ENCODE assay signal across 14 cellular contexts in genomic region chr4:56433280-56433679, GRCh38. TPM values are rescaled to one million over a fixed set of nuclear protein-coding genes. Genes with fewer than 3 reads are reported as not detected.
DNase-seq lines count a peak whose midpoint lies in the region; ATAC-seq and TF ChIP-seq lines count a peak whose summit lies in the region.
"Had no signal": no experiment of that assay in that cellular context is flagged by ENCODE, and none has a peak within 500 bp of the region (broad histone marks: within the 10 kb centered on the region; RNA-seq: fewer than 3 reads in every experiment).

No MANE protein-coding gene starts in this region.

- no peak overlapping the region for H3K4me2 ChIP-seq in trophoblast cell (ENCODE audit: low read length)

- no peak overlapping the region for H2AK5ac ChIP-seq in trophoblast cell (ENCODE audit: low read length)

- H3K9me3 ChIP-seq in MG63 (no peaks in the 10 kb centered on the region), trophoblast cell (ENCODE audit: insufficient read depth, low read depth, low read length) (no peaks in the 10 kb centered on the region), esophagus muscularis mucosa (no peaks in the 10 kb centered on the region)
- H3K9me3 ChIP-seq: thoracic aorta had no signal

- no peak overlapping the region for H3K27ac Mint-ChIP-seq in activated CD8-positive, alpha-beta memory T cell treated with anti-CD3 and anti-CD28 coated beads, Interleukin-2, amount 10 ng/mL, durations not matched to agents 7 days and 5 days
- H3K27ac Mint-ChIP-seq in brain, result peak overlapping the region in 2 of 5 experiments; percentile 36 to 45

- peaks cover 0 to 2% of the 10 kb centered on the region in 2 experiments for H3K4me1 ChIP-seq in trophoblast cell (ENCODE audit: control insufficient read depth in 1 of 2, insufficient read depth in 2 of 2, low read length in 2 of 2)
- H3K4me1 ChIP-seq in esophagus muscularis mucosa, result peaks cover 4 to 29% (median 23%) of the 10 kb centered on the region in 4 donors

- no peak for DNase-seq in activated CD8-positive, alpha-beta memory T cell treated with anti-CD3 and anti-CD28 coated beads, Interleukin-2, amount 10 ng/mL, durations not matched to agents 7 days and 5 days
- DNase-seq in activated CD8-positive, alpha-beta memory T cell treated with anti-CD3 and anti-CD28 coated beads, Interleukin-2, amount 50 U/mL, for 4 hours, result no peak
- no peak for DNase-seq in MG63
- DNase-seq in trophoblast cell, result no peak
- no peak for DNase-seq in effector CD8-positive, alpha-beta T cell (lab: John Stamatoyannopoulos, UW)
- DNase-seq in foreskin melanocyte, result no peak
- no peak for DNase-seq in esophagus muscularis mucosa (ENCODE audit: extremely low spot score)
- DNase-seq: activated CD4-positive, CD25-positive, alpha-beta regulatory T cell; amniotic stem cell; NCI-H2081 treated with DMSO at 0.1 percent for 48 hours; stimulated activated CD4-positive, alpha-beta T cell treated with anti-CD3 and anti-CD28 coated beads, Interleukin-4, amount 100 ng/mL, for 24 hours had no signal

- TF ChIP-seq EP300 in esophagus muscularis mucosa (IDR thresholded peaks at IDR 0.05), result no peak

- H2BK5ac ChIP-seq in trophoblast cell (ENCODE audit: low read depth, low read length, poor library complexity), result no peak overlapping the region

- peak overlapping the region; percentile 67 for H3K4ac ChIP-seq in trophoblast cell (ENCODE audit: low read depth, low read length)

- H3K18ac ChIP-seq in trophoblast cell (ENCODE audit: low read length), result no peak overlapping the region

- peaks cover 18% of the 10 kb centered on the region for H3K36me3 Mint-ChIP-seq in activated CD8-positive, alpha-beta memory T cell treated with anti-CD3 and anti-CD28 coated beads, Interleukin-2, amount 10 ng/mL, durations not matched to agents 7 days and 5 days
- no peaks in the 10 kb centered on the region for H3K36me3 Mint-ChIP-seq in brain

- H3K27ac ChIP-seq in trophoblast cell (ENCODE audit: low read depth, low read length) (no peak overlapping the region), esophagus muscularis mucosa (replicated peaks in 1 of 4) (no peak overlapping the region)
- H3K27ac ChIP-seq: thoracic aorta had no signal

- no peaks in the 10 kb centered on the region for H3K9me3 Mint-ChIP-seq in activated CD8-positive, alpha-beta memory T cell treated with anti-CD3 and anti-CD28 coated beads, Interleukin-2, amount 10 ng/mL, durations not matched to agents 7 days and 5 days (ENCODE audit: low read depth)
- peaks cover 0 to 7% (median 3%) of the 10 kb centered on the region in 5 experiments for H3K9me3 Mint-ChIP-seq in brain

- H4K91ac ChIP-seq in trophoblast cell (ENCODE audit: low read depth, low read length), result no peak overlapping the region

- H3K4me3 ChIP-seq in MG63 (peak overlapping the region; percentile 90), trophoblast cell (ENCODE audit: low read depth, low read length) (no peak overlapping the region), esophagus muscularis mucosa (no peak overlapping the region)
- H3K4me3 ChIP-seq: thoracic aorta had no signal

- no peak overlapping the region for H3K14ac ChIP-seq in trophoblast cell (ENCODE audit: low read length)

- peaks cover 2% of the 10 kb centered on the region; the same call in 1 of the 2 replicates for H3K36me3 ChIP-seq in MG63
- no peaks in the 10 kb centered on the region for H3K36me3 ChIP-seq in trophoblast cell (ENCODE audit: control insufficient read depth in 1 of 2, insufficient read depth in 2 of 2, low read length in 2 of 2)
- no peaks in the 10 kb centered on the region for H3K36me3 ChIP-seq in esophagus muscularis mucosa
- H3K36me3 ChIP-seq: thoracic aorta had no signal

- no peak overlapping the region for H3K9ac ChIP-seq in trophoblast cell (ENCODE audit: low read length)

- TF ChIP-seq POLR2A in esophagus muscularis mucosa (IDR thresholded peaks at IDR 0.05; ENCODE audit: low read depth), result no peak

- peaks cover 46% of the 10 kb centered on the region for H3K4me1 Mint-ChIP-seq in activated CD8-positive, alpha-beta memory T cell treated with anti-CD3 and anti-CD28 coated beads, Interleukin-2, amount 10 ng/mL, durations not matched to agents 7 days and 5 days
- peaks cover 51% of the 10 kb centered on the region for H3K4me1 Mint-ChIP-seq in brain

- H3K79me1 ChIP-seq in trophoblast cell (ENCODE audit: low read length), result peaks cover 7% of the 10 kb centered on the region

- H3K27me3 ChIP-seq in MG63, result no peaks in the 10 kb centered on the region
- H3K27me3 ChIP-seq in trophoblast cell (ENCODE audit: insufficient read depth, low read length), result no peaks in the 10 kb centered on the region
- H3K27me3 ChIP-seq in esophagus muscularis mucosa, result no peaks in the 10 kb centered on the region

- intact Hi-C loops in esophagus muscularis mucosa (cut with DNase I), result no loop called here

- CTCF ChIA-PET in activated CD8-positive, alpha-beta memory T cell treated with anti-CD3 and anti-CD28 coated beads, Interleukin-2, amount 10 ng/mL, durations not matched to agents 7 days and 5 days (lab: Charles Lee), result no interaction called here

- no peak overlapping the region for H4K12ac ChIP-seq in trophoblast cell (ENCODE audit: low read depth, low read length)

- H2BK12ac ChIP-seq in trophoblast cell (ENCODE audit: low read length), result no peak overlapping the region

- H2BK120ac ChIP-seq in trophoblast cell (ENCODE audit: insufficient read depth, low read length, poor library complexity), result no peak overlapping the region

- TF ChIP-seq CTCF in brain (conservative IDR thresholded peaks at IDR 0.05) (no peak), esophagus muscularis mucosa (IDR thresholded peaks at IDR 0.05) (no peak)

- H4K8ac ChIP-seq in trophoblast cell (ENCODE audit: low read depth, low read length), result no peak overlapping the region

- H3K23ac ChIP-seq in trophoblast cell (ENCODE audit: low read length), result no peak overlapping the region

- ATAC-seq in activated CD8-positive, alpha-beta memory T cell treated with anti-CD3 and anti-CD28 coated beads, Interleukin-2, amount 10 ng/mL, durations not matched to agents 7 days and 5 days, result no peak
- ATAC-seq: Right ventricle myocardium inferior had no signal

- H3K79me2 ChIP-seq in trophoblast cell (ENCODE audit: control insufficient read depth, insufficient read depth, low read length, poor library complexity), result peaks cover 12% of the 10 kb centered on the region

- H2AFZ ChIP-seq in trophoblast cell (ENCODE audit: insufficient read depth, low read length, poor library complexity), result no peak overlapping the region

- H3K27me3 Mint-ChIP-seq in activated CD8-positive, alpha-beta memory T cell treated with anti-CD3 and anti-CD28 coated beads, Interleukin-2, amount 10 ng/mL, durations not matched to agents 7 days and 5 days, result no peaks in the 10 kb centered on the region
- peaks cover 20% of the 10 kb centered on the region for H3K27me3 Mint-ChIP-seq in brain

- peak overlapping the region; percentile 99 for H3K4me3 Mint-ChIP-seq in activated CD8-positive, alpha-beta memory T cell treated with anti-CD3 and anti-CD28 coated beads, Interleukin-2, amount 10 ng/mL, durations not matched to agents 7 days and 5 days
- peak overlapping the region; percentile 98 to 100 (median 100) for H3K4me3 Mint-ChIP-seq in brain

RNA-seq across cellular contexts. Expression of gene PPAT, which starts 2.1 kb away (rescaled TPM):
- total RNA-seq in activated CD8-positive, alpha-beta memory T cell treated with anti-CD3 and anti-CD28 coated beads, Interleukin-2, amount 10 ng/mL, durations not matched to agents 7 days and 5 days, result 10 to 100 TPM; 27.1 to 41.4 TPM
- total RNA-seq in MG63 (2014; rRNA removed; shearing (Covaris generic); ENCODE audit: low replicate concordance), result 26.5 and 27.7 TPM in 2 replicates
- 8.4 TPM for polyA plus RNA-seq in brain (ENCODE audit: insufficient read depth, low read depth, low replicate concordance)
- polyA plus RNA-seq in trophoblast cell (2013), result 12.5 TPM in 2 replicates
- total RNA-seq in esophagus muscularis mucosa, result 1 to 10 TPM; 1.7 to 5.1 (median 3.0) TPM

RNA-seq across cellular contexts. Expression of gene PAICS, which starts 2.8 kb away (rescaled TPM):
- 100 to 1,000 TPM; 130 to 207 TPM for total RNA-seq in activated CD8-positive, alpha-beta memory T cell treated with anti-CD3 and anti-CD28 coated beads, Interleukin-2, amount 10 ng/mL, durations not matched to agents 7 days and 5 days
- 125 and 176 TPM in 2 replicates for total RNA-seq in MG63 (2014; rRNA removed; shearing (Covaris generic); ENCODE audit: low replicate concordance)
- polyA plus RNA-seq in brain (ENCODE audit: insufficient read depth, low read depth, low replicate concordance), result 45.7 TPM
- 108 TPM in 2 replicates for polyA plus RNA-seq in trophoblast cell (2013)
- total RNA-seq in esophagus muscularis mucosa, result 10 to 100 TPM; 13.3 to 19.5 (median 17.9) TPM

RNA-seq across cellular contexts. Expression of gene SRP72, which starts 34.1 kb away (rescaled TPM):
- 100 to 1,000 TPM; 126 to 167 TPM for total RNA-seq in activated CD8-positive, alpha-beta memory T cell treated with anti-CD3 and anti-CD28 coated beads, Interleukin-2, amount 10 ng/mL, durations not matched to agents 7 days and 5 days
- 13.1 and 36.1 TPM in 2 replicates for total RNA-seq in MG63 (2014; rRNA removed; shearing (Covaris generic); ENCODE audit: low replicate concordance)
- polyA plus RNA-seq in brain (ENCODE audit: insufficient read depth, low read depth, low replicate concordance), result 26.9 TPM
- 199 and 210 TPM in 2 replicates for polyA plus RNA-seq in trophoblast cell (2013)
- 10 to 100 TPM; 37.0 to 51.9 (median 45.8) TPM for total RNA-seq in esophagus muscularis mucosa

RNA-seq across cellular contexts. Expression of gene AASDH, which starts 46.0 kb away (rescaled TPM):
- 10 to 100 TPM in 1 of 2 experiments, 1 to 10 TPM in 1; 9.4 to 11.8 TPM for total RNA-seq in activated CD8-positive, alpha-beta memory T cell treated with anti-CD3 and anti-CD28 coated beads, Interleukin-2, amount 10 ng/mL, durations not matched to agents 7 days and 5 days
- total RNA-seq in MG63 (2014; rRNA removed; shearing (Covaris generic); ENCODE audit: low replicate concordance), result 4.8 TPM in 2 replicates
- 2.4 TPM for polyA plus RNA-seq in brain (ENCODE audit: insufficient read depth, low read depth, low replicate concordance)
- 4.8 and 4.9 TPM in 2 replicates for polyA plus RNA-seq in trophoblast cell (2013)
- total RNA-seq in esophagus muscularis mucosa, result 1 to 10 TPM; 5.2 to 9.3 (median 6.3) TPM
